ENCODE assay signal across 35 cellular contexts in genomic region chr5:167315762-167316161, GRCh38.
"Had no signal": no experiment of that assay in that cellular context is flagged by ENCODE, and none has a peak within 500 bp of the region (broad histone marks: within the 10 kb centered on the region; RNA-seq: fewer than 3 reads in every experiment).

No MANE protein-coding gene starts in this region.

- H3K4me3 ChIP-seq: adrenal gland, ascending aorta, cardiac muscle cell had no signal

- H3K36me3 ChIP-seq: adrenal gland, ascending aorta, cardiac muscle cell, WERI-Rb-1 had no signal

- H3K4me1 ChIP-seq: adrenal gland, ascending aorta had no signal

- ATAC-seq: activated CD4-positive, alpha-beta T cell treated with anti-CD3 and anti-CD28 coated beads for 36 hours; activated CD4-positive, CD25-positive, alpha-beta regulatory T cell treated with anti-CD3 and anti-CD28 coated beads, Interleukin-2, amount 50 U/mL, for 24 hours; activated CD8-positive, alpha-beta T cell treated with anti-CD3 and anti-CD28 coated beads for 36 hours; activated naive CD4-positive, alpha-beta T cell treated with anti-CD3 and anti-CD28 coated beads, Interleukin-2, amount 50 U/mL, for 72 hours; activated T-cell treated with anti-CD3 and anti-CD28 coated beads, Interleukin-2, amount 50 U/mL, for 4 hours; activated T-cell treated with anti-CD3 and anti-CD28 coated beads, Interleukin-2, amount 50 U/mL, for 72 hours; activated T-helper 17 cell treated with anti-CD3 and anti-CD28 coated beads, Interleukin-2, amount 50 U/mL, for 72 hours; WTC11 had no signal

- H3K27ac ChIP-seq: adrenal gland, ascending aorta, cardiac muscle cell, WERI-Rb-1 had no signal

- DNase-seq: activated CD4-positive, alpha-beta memory T cell treated with anti-CD3 and anti-CD28 coated beads for 36 hours; activated CD4-positive, alpha-beta T cell treated with anti-CD3 and anti-CD28 coated beads for 1 hour; activated CD4-positive, alpha-beta T cell treated with anti-CD3 and anti-CD28 coated beads for 36 hours; activated CD4-positive, alpha-beta T cell treated with anti-CD3 and anti-CD28 coated beads, Interleukin-2, amount 10 ng/mL, durations not matched to agents 24 days and 14 days; activated CD4-positive, alpha-beta T cell treated with anti-CD3 and anti-CD28 coated beads, Interleukin-2, amount 50 U/mL, for 1 hour; activated CD4-positive, alpha-beta T cell treated with anti-CD3 and anti-CD28 coated beads, Interleukin-2, amount 50 U/mL, for 4 hours; activated CD4-positive, CD25-positive, alpha-beta regulatory T cell; activated CD8-positive, alpha-beta memory T cell treated with anti-CD3 and anti-CD28 coated beads, Interleukin-2, amount 50 U/mL, for 4 hours; activated CD8-positive, alpha-beta T cell treated with anti-CD3 and anti-CD28 coated beads for 36 hours; activated effector memory CD4-positive, alpha-beta T cell treated with anti-CD3 and anti-CD28 coated beads, Interleukin-2, amount 50 U/mL, for 16 hours; activated gamma-delta T cell treated with Interleukin-2 at 50 U/mL for 16 hours; activated naive CD4-positive, alpha-beta T cell; activated naive CD4-positive, alpha-beta T cell treated with anti-CD3 and anti-CD28 coated beads for 36 hours; activated naive CD4-positive, alpha-beta T cell treated with anti-CD3 and anti-CD28 coated beads, Interleukin-2, amount 50 U/mL, for 16 hours; activated naive CD8-positive, alpha-beta T cell treated with anti-CD3 and anti-CD28 coated beads for 36 hours; activated T-cell treated with anti-CD3 and anti-CD28 coated beads for 4 hours; activated T-cell treated with anti-CD3 and anti-CD28 coated beads, Interleukin-2, amount 50 U/mL, for 1 hour; activated T-cell treated with anti-CD3 and anti-CD28 coated beads, Interleukin-2, amount 50 U/mL, for 4 hours; activated T-cell treated with anti-CD3 and anti-CD28 coated beads, Interleukin-2, amount 50 U/mL, for 72 hours; adrenal gland; amniotic stem cell; caudate nucleus; cerebellar nuclear complex; T-helper 1 cell; T-helper 2 cell; T-helper 9 cell; WERI-Rb-1 had no signal

- H3K9me3 ChIP-seq: adrenal gland, ascending aorta had no signal

- FAIRE-seq: bronchial epithelial cell, TTC549 had no signal

- H3K27me3 ChIP-seq: adrenal gland, ascending aorta, cardiac muscle cell had no signal
